12 cellular contexts compared by ENCODE assay signal in genomic region chr1:183287191-183287675, GRCh38.
DNase-seq lines count a peak whose midpoint lies in the region; ATAC-seq and TF ChIP-seq lines count a peak whose summit lies in the region.
"Had no signal": no experiment of that assay in that cellular context is flagged by ENCODE, and none has a peak within 500 bp of the region (broad histone marks: within the 10 kb centered on the region; RNA-seq: fewer than 3 reads in every experiment).

No MANE protein-coding gene starts in this region.

- intact Hi-C loops in sciatic nerve (cut with DNase I), result no loop called here

- DNase-seq in NCI-H226, result peak; percentile 98
- peak; percentile 93 for DNase-seq in choroid plexus epithelial cell (ENCODE audit: low read depth)
- DNase-seq in islet precursor cell, result peak; percentile 79
- peak; percentile 55 for DNase-seq in sciatic nerve (ENCODE audit: low spot score)
- DNase-seq in CD1c-positive myeloid dendritic cell (ENCODE audit: extremely low spot score), result no peak
- no peak for DNase-seq in T-helper 9 cell
- DNase-seq: activated CD8-positive, alpha-beta T cell treated with anti-CD3 and anti-CD28 coated beads, Interleukin-2, amount 10 ng/mL, durations not matched to agents 7 days and 5 days; NCI-H1930; T-helper 2 cell had no signal

- ATAC-seq in sciatic nerve, result peak; percentile 51
- no peak for ATAC-seq in GM19463 (IDR thresholded peaks at IDR 0.05; ENCODE audit: unreplicated experiment)
- no peak for ATAC-seq in GM21360 (IDR thresholded peaks at IDR 0.05; ENCODE audit: unreplicated experiment)
- ATAC-seq: activated CD8-positive, alpha-beta T cell treated with anti-CD3 and anti-CD28 coated beads, Interleukin-2, amount 10 ng/mL, durations not matched to agents 7 days and 5 days had no signal

- no peak for TF ChIP-seq CTCF in choroid plexus epithelial cell (conservative IDR thresholded peaks at IDR 0.05; ENCODE audit: low read depth, low read length)

- H3K4me3 ChIP-seq in choroid plexus epithelial cell (ENCODE audit: low read depth, low read length), result no peak overlapping the region
- H3K4me3 ChIP-seq: BLaER1 had no signal

Comparison
In these comparisons a context has a peak if more than half of its experiments do, and no peak if none do; other contexts are left out.
1. DNase-seq: peak in NCI-H226 (single experiment), choroid plexus epithelial cell (single experiment), islet precursor cell (single experiment) and sciatic nerve (single experiment); none in CD1c-positive myeloid dendritic cell (single experiment) and T-helper 9 cell (single experiment).